ENCODE assay signal across 9 cellular contexts in genomic region chr3:150414989-150415388, GRCh38. TPM values are rescaled to one million over a fixed set of nuclear protein-coding genes. Genes with fewer than 3 reads are reported as not detected.
DNase-seq lines count a peak whose midpoint lies in the region; ATAC-seq and TF ChIP-seq lines count a peak whose summit lies in the region.
"Had no signal": no experiment of that assay in that cellular context is flagged by ENCODE, and none has a peak within 500 bp of the region (broad histone marks: within the 10 kb centered on the region; RNA-seq: fewer than 3 reads in every experiment).

No MANE protein-coding gene starts in this region.

- peak overlapping the region; percentile 24 for H3K4me3 Mint-ChIP-seq in CD8-positive, alpha-beta T cell
- H3K4me3 Mint-ChIP-seq in nephron progenitor cell: peak overlapping the region; percentile 91

- H2AFZ ChIP-seq in Karpas-422 (ENCODE audit: low read length): no peak overlapping the region

- peaks cover 47% of the 10 kb centered on the region for H4K20me1 ChIP-seq in Karpas-422 (ENCODE audit: insufficient read depth, low read depth, low read length)

- H3K9me3 ChIP-seq in CD8-positive, alpha-beta T cell (ENCODE audit: low read length): no peaks in the 10 kb centered on the region
- no peaks in the 10 kb centered on the region for H3K9me3 ChIP-seq in Karpas-422 (ENCODE audit: low read length)

- in situ Hi-C loops in brain microvascular endothelial cell (cut with HindIII; ENCODE audit: low pct_ligation_motif_present, low sequenced_read_pairs): no loop called here

- H3K4me3 ChIP-seq in CD8-positive, alpha-beta T cell (ENCODE audit: low read depth, low read length): no peak overlapping the region
- H3K4me3 ChIP-seq in Karpas-422 (ENCODE audit: low read length) (peak overlapping the region; percentile 93), brain microvascular endothelial cell (ENCODE audit: low read depth, low read length) (peak overlapping the region; percentile 93)

- ATAC-seq in CD8-positive, alpha-beta T cell: no peak
- ATAC-seq in GM19397 (IDR thresholded peaks at IDR 0.05; ENCODE audit: unreplicated experiment): no peak
- ATAC-seq in HG02884 (IDR thresholded peaks at IDR 0.05; ENCODE audit: unreplicated experiment): no peak
- no peak for ATAC-seq in HG02588 (IDR thresholded peaks at IDR 0.05; ENCODE audit: unreplicated experiment)

- H3K4me1 ChIP-seq in CD8-positive, alpha-beta T cell (ENCODE audit: insufficient read depth, low read length): peaks cover 48% of the 10 kb centered on the region
- peaks cover 53% of the 10 kb centered on the region for H3K4me1 ChIP-seq in Karpas-422 (ENCODE audit: low read length)

- intact Hi-C loops in CD8-positive, alpha-beta T cell (cut with DNase I, micrococcal nuclease): loop anchor here (1.0 to 10.0 kb wide), 7 partner anchors 8 to 600 kb away; partner anchors contain the start of gene RNF13 (in 1 of the 2)

- no peaks in the 10 kb centered on the region for H3K36me3 ChIP-seq in CD8-positive, alpha-beta T cell (ENCODE audit: insufficient read depth, low read length)
- H3K36me3 ChIP-seq in Karpas-422 (ENCODE audit: insufficient read depth, low read length) (peaks cover 39% of the 10 kb centered on the region; the same call in 1 of the 2 replicates), brain microvascular endothelial cell (replicated peaks) (peaks cover 15% of the 10 kb centered on the region)

- H3K27ac ChIP-seq in CD8-positive, alpha-beta T cell (ENCODE audit: low read depth, low read length): no peak overlapping the region
- H3K27ac ChIP-seq in Karpas-422 (ENCODE audit: low read length) (no peak overlapping the region), brain microvascular endothelial cell (no peak overlapping the region)
- H3K27ac ChIP-seq: HL-60 had no signal

- no peak overlapping the region for H3K27ac Mint-ChIP-seq in CD8-positive, alpha-beta T cell
- no peak overlapping the region for H3K27ac Mint-ChIP-seq in nephron progenitor cell

- TF ChIP-seq CTCF in CD8-positive, alpha-beta T cell (IDR thresholded peaks at IDR 0.05): no peak
- TF ChIP-seq CTCF in brain microvascular endothelial cell (IDR thresholded peaks at IDR 0.05; ENCODE audit: low read depth, low read length, missing control alignments): no peak
- TF ChIP-seq CTCF in nephron progenitor cell (IDR thresholded peaks at IDR 0.05): no peak

- no peaks in the 10 kb centered on the region for H3K9me2 ChIP-seq in Karpas-422 (replicated peaks; ENCODE audit: insufficient read depth, low read length)

- H3K4me2 ChIP-seq in Karpas-422 (ENCODE audit: low read depth, low read length, poor library complexity, severe bottlenecking): peak overlapping the region; percentile 98

- H3K79me2 ChIP-seq in Karpas-422 (ENCODE audit: low read length): peaks cover 100% of the 10 kb centered on the region

- CTCF ChIA-PET in CD8-positive, alpha-beta T cell (lab: Charles Lee): interaction anchor here (1.3 to 1.5 kb wide), 2 partner anchors 80 to 111 kb away, joined by 3 to 4 read pairs; no protein-coding TSS in a partner anchor

- H3K27me3 ChIP-seq in CD8-positive, alpha-beta T cell (ENCODE audit: insufficient read depth, low read length): no peaks in the 10 kb centered on the region
- H3K27me3 ChIP-seq in Karpas-422 (ENCODE audit: low read length) (no peaks in the 10 kb centered on the region), brain microvascular endothelial cell (replicated peaks) (no peaks in the 10 kb centered on the region)

- peak overlapping the region; percentile 85; the same call in 1 of the 2 replicates for H3K9ac ChIP-seq in Karpas-422 (ENCODE audit: low read length)

- peaks cover 30% of the 10 kb centered on the region for H3K36me3 Mint-ChIP-seq in CD8-positive, alpha-beta T cell
- H3K36me3 Mint-ChIP-seq in nephron progenitor cell (ENCODE audit: low read depth): peaks cover 43% of the 10 kb centered on the region

- peaks cover 80% of the 10 kb centered on the region for H3K4me1 Mint-ChIP-seq in CD8-positive, alpha-beta T cell (ENCODE audit: low read depth)
- H3K4me1 Mint-ChIP-seq in nephron progenitor cell: peaks cover 79% of the 10 kb centered on the region

- POLR2A ChIA-PET in CD8-positive, alpha-beta T cell (lab: Charles Lee): no interaction called here

- no peak for DNase-seq in CD8-positive, alpha-beta T cell
- no peak for DNase-seq in Karpas-422
- no peak for DNase-seq in brain microvascular endothelial cell
- DNase-seq in nephron progenitor cell: no peak
- no peak for DNase-seq in NCI-H2196 treated with DMSO at 0.1 percent for 48 hours (lab: John Stamatoyannopoulos, UW; ENCODE audit: unreplicated experiment)

- H3K9me3 Mint-ChIP-seq in CD8-positive, alpha-beta T cell: no peaks in the 10 kb centered on the region
- H3K9me3 Mint-ChIP-seq in nephron progenitor cell: no peaks in the 10 kb centered on the region

- no peaks in the 10 kb centered on the region for H3K27me3 Mint-ChIP-seq in CD8-positive, alpha-beta T cell (ENCODE audit: low read depth)
- peaks cover 5% of the 10 kb centered on the region for H3K27me3 Mint-ChIP-seq in nephron progenitor cell (ENCODE audit: low read depth, poor library complexity)

RNA-seq across cellular contexts. Expression of gene TSC22D2, which starts 6.9 kb away (rescaled TPM):
- total RNA-seq in CD8-positive, alpha-beta T cell: 10 to 100 TPM; 49.3 to 51.7 TPM
- 8.7 and 44.4 TPM in 2 replicates for total RNA-seq in Karpas-422 (2014; rRNA removed; shearing (Covaris generic); ENCODE audit: low replicate concordance)
